ENCODE assay signal across 20 cellular contexts in genomic region chr1:208120426-208120790, GRCh38.
DNase-seq lines count a peak whose midpoint lies in the region; ATAC-seq, FAIRE-seq and TF ChIP-seq lines count a peak whose summit lies in the region.
"Had no signal": no experiment of that assay in that cellular context is flagged by ENCODE, and none has a peak within 500 bp of the region (broad histone marks: within the 10 kb centered on the region; RNA-seq: fewer than 3 reads in every experiment).

No MANE protein-coding gene starts in this region.

- peaks cover 11% of the 10 kb centered on the region for H3K4me1 ChIP-seq in BLaER1
- H3K4me1 ChIP-seq in IMR-90 (ENCODE audit: control insufficient read depth, insufficient read depth, low read length) = no peaks in the 10 kb centered on the region
- peaks cover 9% of the 10 kb centered on the region for H3K4me1 ChIP-seq in astrocyte (ENCODE audit: insufficient read depth, low read length)
- no peaks in the 10 kb centered on the region for H3K4me1 ChIP-seq in adrenal gland (replicated peaks in 1 of 2)

- H3K27me3 Mint-ChIP-seq in astrocyte (ENCODE audit: low read depth, unreplicated experiment) (peaks cover 6% of the 10 kb centered on the region), nephron progenitor cell (ENCODE audit: low read depth, poor library complexity) (peaks cover 3% of the 10 kb centered on the region), MCF 10A (ENCODE audit: insufficient read depth, unreplicated experiment) (no peaks in the 10 kb centered on the region)

- no peak overlapping the region for H4K5ac ChIP-seq in IMR-90 (ENCODE audit: low read depth, low read length)

- no peak for TF ChIP-seq CTCF in IMR-90 (conservative IDR thresholded peaks at IDR 0.05; ENCODE audit: low read depth, low read length)
- no peak for TF ChIP-seq CTCF in astrocyte (IDR thresholded peaks at IDR 0.05; ENCODE audit: insufficient read depth, low read depth, low read length)
- no peak for TF ChIP-seq CTCF in nephron progenitor cell (IDR thresholded peaks at IDR 0.05)
- no peak for TF ChIP-seq CTCF in MCF 10A (IDR thresholded peaks at IDR 0.05; ENCODE audit: unreplicated experiment)
- TF ChIP-seq CTCF in adrenal gland (IDR thresholded peaks at IDR 0.05) = no peak

- no peak overlapping the region for H3K4ac ChIP-seq in IMR-90 (ENCODE audit: low read depth, low read length)

- TF ChIP-seq RAD21 in IMR-90 (IDR thresholded peaks at IDR 0.05; ENCODE audit: low read length) = no peak

- BruUV-seq in IMR-90 (replicated peaks; lab: Mats Ljungman, UMichigan) (no TSS peak), MCF 10A (replicated peaks; lab: Mats Ljungman, UMichigan) (no TSS peak)

- DNase-seq in IMR-90 (no peak), astrocyte (ENCODE audit: low read depth) (no peak), nephron progenitor cell (no peak), COLO668 (lab: John Stamatoyannopoulos, UW; ENCODE audit: unreplicated experiment) (no peak), MCF 10A (ENCODE audit: unreplicated experiment) (no peak), adrenal gland (no peak)
- DNase-seq: BE2C; CD4-positive, alpha-beta memory T cell; DND-41; H9; NCI-H1105; NCI-H2081; NCI-H2171 treated with DMSO at 0.1 percent for 48 hours; NCI-H446; NCI-H526 treated with DMSO at 0.1 percent for 48 hours; OCI-M1; SIG-M5 had no signal

- H3K36me3 ChIP-seq in BLaER1 = no peaks in the 10 kb centered on the region
- H3K36me3 ChIP-seq in IMR-90 (ENCODE audit: control insufficient read depth, insufficient read depth, low read length) = no peaks in the 10 kb centered on the region
- no peaks in the 10 kb centered on the region for H3K36me3 ChIP-seq in astrocyte (ENCODE audit: insufficient read depth, low read length)
- no peaks in the 10 kb centered on the region for H3K36me3 ChIP-seq in adrenal gland (replicated peaks in 1 of 2)
- H3K36me3 ChIP-seq: BE2C had no signal

- no peak overlapping the region for H3K4me3 ChIP-seq in BLaER1
- H3K4me3 ChIP-seq in IMR-90 (ENCODE audit: insufficient read depth, low read depth, low read length) = no peak overlapping the region
- H3K4me3 ChIP-seq in astrocyte (ENCODE audit: insufficient read depth, low read depth, low read length) = no peak overlapping the region
- H3K4me3 ChIP-seq in adrenal gland = no peak overlapping the region

- intact Hi-C loops in IMR-90 (cut with micrococcal nuclease) = no loop called here
- intact Hi-C loops in MCF 10A (cut with micrococcal nuclease) = no loop called here
- intact Hi-C loops in adrenal gland (cut with DNase I) = no loop called here

- no peak overlapping the region for H2BK15ac ChIP-seq in IMR-90 (ENCODE audit: low read depth, low read length)

- no peak overlapping the region for H3K9ac ChIP-seq in BLaER1
- no peak overlapping the region for H3K9ac ChIP-seq in IMR-90 (ENCODE audit: low read depth, low read length)
- H3K9ac ChIP-seq in astrocyte (ENCODE audit: low read length) = no peak overlapping the region

- no peak overlapping the region for H3K27ac ChIP-seq in BLaER1
- H3K27ac ChIP-seq in IMR-90 (ENCODE audit: insufficient read depth, low read length) = no peak overlapping the region
- H3K27ac ChIP-seq in astrocyte (ENCODE audit: low read depth, low read length) = no peak overlapping the region
- H3K27ac ChIP-seq in adrenal gland = no peak overlapping the region
- H3K27ac ChIP-seq: RWPE1 had no signal

- H2BK5ac ChIP-seq in IMR-90 (ENCODE audit: low read depth, low read length, poor library complexity, severe bottlenecking) = no peak overlapping the region

- H3K56ac ChIP-seq in IMR-90 (ENCODE audit: extremely low read depth, insufficient read depth, low read length) = no peak overlapping the region

- no peak for FAIRE-seq in astrocyte (lab: Jason Lieb, UNC)

- H3K4me1 Mint-ChIP-seq in astrocyte (ENCODE audit: low read depth, unreplicated experiment) (peaks cover 8% of the 10 kb centered on the region), nephron progenitor cell (peaks cover 35% of the 10 kb centered on the region), MCF 10A (ENCODE audit: insufficient read depth, unreplicated experiment) (no peaks in the 10 kb centered on the region)
- H3K4me1 Mint-ChIP-seq: CD4-positive, alpha-beta memory T cell had no signal

- H3K27ac Mint-ChIP-seq in astrocyte (ENCODE audit: unreplicated experiment) (no peak overlapping the region), nephron progenitor cell (peak overlapping the region; percentile 70), MCF 10A (ENCODE audit: low read depth, unreplicated experiment) (no peak overlapping the region)
- H3K27ac Mint-ChIP-seq: CD4-positive, alpha-beta memory T cell; H9 had no signal

- no peaks in the 10 kb centered on the region for H3K79me2 ChIP-seq in astrocyte (ENCODE audit: insufficient read depth, low read length)

- H3K36me3 Mint-ChIP-seq in astrocyte (ENCODE audit: low read depth, unreplicated experiment) (peaks cover 8% of the 10 kb centered on the region), nephron progenitor cell (ENCODE audit: low read depth) (peaks cover 15% of the 10 kb centered on the region), MCF 10A (ENCODE audit: insufficient read depth, unreplicated experiment) (peaks cover 7% of the 10 kb centered on the region)
- H3K36me3 Mint-ChIP-seq: CD4-positive, alpha-beta memory T cell had no signal

- H2AK9ac ChIP-seq in IMR-90 (replicated peaks; ENCODE audit: low read depth, low read length, poor library complexity) = no peak overlapping the region

- H3K9me3 Mint-ChIP-seq in astrocyte (ENCODE audit: unreplicated experiment) = no peaks in the 10 kb centered on the region
- H3K9me3 Mint-ChIP-seq in nephron progenitor cell = no peaks in the 10 kb centered on the region
- no peaks in the 10 kb centered on the region for H3K9me3 Mint-ChIP-seq in MCF 10A (ENCODE audit: unreplicated experiment)
- H3K9me3 Mint-ChIP-seq: CD4-positive, alpha-beta memory T cell; H9 had no signal

- POLR2A ChIA-PET in IMR-90 (lab: Charles Lee; ENCODE audit: unreplicated experiment) = no interaction called here
- POLR2A ChIA-PET in MCF 10A (lab: Yijun Ruan, JAX) = no interaction called here

- no peaks in the 10 kb centered on the region; a peak in 1 of 4 replicates for H3K79me1 ChIP-seq in IMR-90 (ENCODE audit: low read depth in 1 of 2, low read length in 2 of 2)

- WGBS in IMR-90 (ENCODE audit: extremely low coverage in 2 of 2, insufficient read length in 1 of 2), 2 experiments = no CpG with 5 or more reads among the region's 2 CpGs
- WGBS in adrenal gland, 4 donors = 41 to 93% (median 83%) methylated on average over 2 of the region's 2 CpGs

- in situ Hi-C loops in IMR-90 (cut with MboI; ENCODE audit: low sequenced_read_pairs) = no loop called here

- H3K4me2 ChIP-seq in BLaER1 = peak overlapping the region; percentile 21
- no peak overlapping the region for H3K4me2 ChIP-seq in IMR-90 (ENCODE audit: low read depth, low read length)
- peak overlapping the region; percentile 23 for H3K4me2 ChIP-seq in astrocyte (ENCODE audit: low read length)

- H4K91ac ChIP-seq in IMR-90 (ENCODE audit: insufficient read depth, low read depth, low read length) = no peak overlapping the region

- no peaks in the 10 kb centered on the region for H3K27me3 ChIP-seq in BLaER1
- no peaks in the 10 kb centered on the region for H3K27me3 ChIP-seq in IMR-90 (ENCODE audit: control insufficient read depth, insufficient read depth, low read length)
- no peaks in the 10 kb centered on the region for H3K27me3 ChIP-seq in astrocyte (ENCODE audit: insufficient read depth, low read length)
- no peaks in the 10 kb centered on the region for H3K27me3 ChIP-seq in adrenal gland
- H3K27me3 ChIP-seq: BE2C had no signal

- no peak for TF ChIP-seq POLR2A in IMR-90 (IDR thresholded peaks at IDR 0.05; ENCODE audit: low read depth, low read length)
- no peak for TF ChIP-seq POLR2A in adrenal gland (IDR thresholded peaks at IDR 0.05)

- no peak overlapping the region for H2BK120ac ChIP-seq in IMR-90 (ENCODE audit: low read depth, low read length)

- H2AFZ ChIP-seq in IMR-90 (replicated peaks; ENCODE audit: low read length, poor library complexity) = no peak overlapping the region
- H2AFZ ChIP-seq in astrocyte (ENCODE audit: low read depth, low read length) = no peak overlapping the region

- H2AK5ac ChIP-seq in IMR-90 (ENCODE audit: low read depth, low read length) = no peak overlapping the region

- H4K20me1 ChIP-seq in BLaER1 (no peaks in the 10 kb centered on the region), IMR-90 (ENCODE audit: insufficient read depth, low read length) (no peaks in the 10 kb centered on the region), astrocyte (ENCODE audit: insufficient read depth, low read length) (no peaks in the 10 kb centered on the region)

- dilution Hi-C loops in IMR-90 (cut with HindIII; ENCODE audit: low sequenced_read_pairs, unreplicated experiment) = no loop called here

- H3K4me3 Mint-ChIP-seq in astrocyte (ENCODE audit: unreplicated experiment) (no peak overlapping the region), nephron progenitor cell (no peak overlapping the region), MCF 10A (ENCODE audit: unreplicated experiment) (no peak overlapping the region)
- H3K4me3 Mint-ChIP-seq: CD4-positive, alpha-beta memory T cell; H9 had no signal

- H3K14ac ChIP-seq in IMR-90 (replicated peaks; ENCODE audit: low read depth, low read length) = 0 out of 2 replicates have a peak overlapping the region, but pooled peaks have one; percentile 6

- ATAC-seq in IMR-90 (ENCODE audit: low read depth) (no peak), GM19023 (IDR thresholded peaks at IDR 0.05; ENCODE audit: unreplicated experiment) (no peak)

- H3K9me1 ChIP-seq in IMR-90 (ENCODE audit: insufficient read depth, low read length) = peaks cover 2% of the 10 kb centered on the region; the same call in 1 of the 2 replicates

- H3K9me3 ChIP-seq in BLaER1 (no peaks in the 10 kb centered on the region), IMR-90 (ENCODE audit: control insufficient read depth, insufficient read depth, low read length) (no peaks in the 10 kb centered on the region), astrocyte (ENCODE audit: insufficient read depth, low read depth, low read length) (no peaks in the 10 kb centered on the region), adrenal gland (replicated peaks in 1 of 3) (no peaks in the 10 kb centered on the region)
- H3K9me3 ChIP-seq: BE2C had no signal

- no peak overlapping the region for H3K23ac ChIP-seq in IMR-90 (ENCODE audit: low read depth, low read length)

- CTCF ChIA-PET in IMR-90 (lab: Yijun Ruan, JAX) (no interaction called here), MCF 10A (lab: Yijun Ruan, JAX) (interaction anchor here (1.1 to 14.2 kb wide), 8 partner anchors 9 to 236 kb away, joined by 3 to 586 read pairs (median 6); partner anchors contain the start of gene PLXNA2)

- H2BK20ac ChIP-seq in IMR-90 (ENCODE audit: low read depth, low read length) = no peak overlapping the region

- H4K8ac ChIP-seq in IMR-90 (ENCODE audit: low read depth in 2 of 2, low read length in 2 of 2) = no peak overlapping the region

- H3K18ac ChIP-seq in IMR-90 (ENCODE audit: low read depth, low read length) = no peak overlapping the region

TF ChIP-seq in IMR-90, 13 proteins besides CTCF, POLR2A, EP300 and RAD21 (continues in another document):
- no peak for TF ChIP-seq RCOR1 (IDR thresholded peaks at IDR 0.05; ENCODE audit: insufficient replicate concordance, low read length)
